1 cellular context compared by ENCODE assay signal in genomic region chr17:78268191-78268874, GRCh38.
TF ChIP-seq lines count a peak whose summit lies in the region.

No MANE protein-coding gene starts in this region.

TF ChIP-seq in K562, 482 proteins besides CTCF, POLR2A, EP300 and RAD21 (continued from another document):
- TF ChIP-seq, protein P1, sequence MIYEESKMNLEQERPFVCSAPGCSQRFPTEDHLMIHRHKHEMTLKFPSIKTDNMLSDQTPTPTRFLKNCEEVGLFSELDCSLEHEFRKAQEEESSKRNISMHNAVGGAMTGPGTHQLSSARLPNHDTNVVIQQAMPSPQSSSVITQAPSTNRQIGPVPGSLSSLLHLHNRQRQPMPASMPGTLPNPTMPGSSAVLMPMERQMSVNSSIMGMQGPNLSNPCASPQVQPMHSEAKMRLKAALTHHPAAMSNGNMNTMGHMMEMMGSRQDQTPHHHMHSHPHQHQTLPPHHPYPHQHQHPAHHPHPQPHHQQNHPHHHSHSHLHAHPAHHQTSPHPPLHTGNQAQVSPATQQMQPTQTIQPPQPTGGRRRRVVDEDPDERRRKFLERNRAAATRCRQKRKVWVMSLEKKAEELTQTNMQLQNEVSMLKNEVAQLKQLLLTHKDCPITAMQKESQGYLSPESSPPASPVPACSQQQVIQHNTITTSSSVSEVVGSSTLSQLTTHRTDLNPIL (CRISPR knock-in tag; IDR thresholded peaks at IDR 0.05) = no peak
- TF ChIP-seq BCL6 (CRISPR knock-in tag; IDR thresholded peaks at IDR 0.05) (no peak), HMG20A (CRISPR knock-in tag; conservative IDR thresholded peaks at IDR 0.05) (no peak), EZH2 (IDR thresholded peaks at IDR 0.05; ENCODE audit: borderline replicate concordance, low read depth, low read length) (no peak), ZNF655 (CRISPR knock-in tag; IDR thresholded peaks at IDR 0.05) (no peak), ZNF592 (IDR thresholded peaks at IDR 0.05) (no peak), RFX5 (IDR thresholded peaks at IDR 0.05; ENCODE audit: low read depth, low read length) (no peak), SRF (CRISPR knock-in tag; IDR thresholded peaks at IDR 0.05) (no peak), ZBTB7A (IDR thresholded peaks at IDR 0.05; ENCODE audit: borderline replicate concordance, control insufficient read depth, low read depth, low read length) (peak; percentile 16; the same call in 1 of the 2 replicates), ZBTB2 (IDR thresholded peaks at IDR 0.05) (no peak), CHD7 (IDR thresholded peaks at IDR 0.05; ENCODE audit: low read depth, low read length) (no peak), ZNF12 (CRISPR knock-in tag; IDR thresholded peaks at IDR 0.05) (no peak), KDM5B (IDR thresholded peaks at IDR 0.05; ENCODE audit: insufficient replicate concordance, low read depth, low read length) (no peak), FOS (IDR thresholded peaks at IDR 0.05; ENCODE audit: extremely low read depth, insufficient read length) (no peak), FIP1L1 (IDR thresholded peaks at IDR 0.05; ENCODE audit: low read depth, low read length, poor library complexity, severe bottlenecking) (peak; percentile 63), ZNF830 (CRISPR knock-in tag; IDR thresholded peaks at IDR 0.05) (no peak), CBX3 (IDR thresholded peaks at IDR 0.05; ENCODE audit: borderline replicate concordance in 1 of 2, low read length in 2 of 2) (no peak), ILK (tag; IDR thresholded peaks at IDR 0.05; ENCODE audit: borderline replicate concordance, low read depth) (no peak)
- TF ChIP-seq, protein P2, sequence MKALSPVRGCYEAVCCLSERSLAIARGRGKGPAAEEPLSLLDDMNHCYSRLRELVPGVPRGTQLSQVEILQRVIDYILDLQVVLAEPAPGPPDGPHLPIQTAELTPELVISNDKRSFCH (CRISPR knock-in tag; IDR thresholded peaks at IDR 0.05) = no peak
- TF ChIP-seq, protein P2 (tag; IDR thresholded peaks at IDR 0.05) = no peak
